Comparison of ENCODE assay signal across 8 cellular contexts in the genomic region with DNA sequence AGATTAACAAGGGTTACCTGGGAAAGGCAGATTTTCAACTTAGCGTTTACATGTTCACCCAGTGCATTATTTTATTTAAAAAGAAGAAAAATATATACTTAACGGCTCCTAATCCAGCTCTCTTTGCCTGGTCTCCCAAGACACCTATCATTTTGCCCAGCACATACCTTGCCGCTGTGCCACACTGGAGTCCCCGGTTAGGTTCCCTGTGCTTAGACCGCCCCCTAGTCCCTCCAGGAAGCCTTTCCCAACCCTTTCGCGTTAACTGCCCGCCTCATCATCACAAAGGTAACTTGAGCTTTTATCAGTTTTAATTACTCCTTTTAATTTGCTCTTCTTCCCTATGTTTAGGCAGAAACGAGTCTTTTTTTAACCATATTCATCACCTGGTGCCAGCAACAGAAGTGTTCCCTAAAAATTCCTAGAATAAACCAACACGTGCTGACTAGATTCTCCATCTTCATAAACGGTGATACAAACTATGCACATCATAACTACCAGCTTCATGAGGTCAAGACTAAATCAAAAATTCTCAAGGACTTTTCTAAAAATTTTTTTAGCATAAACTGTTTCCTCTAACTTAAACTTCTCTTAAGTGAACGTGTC. TPM values are rescaled to one million over a fixed set of nuclear protein-coding genes. Genes with fewer than 3 reads are reported as not detected.
DNase-seq lines count a peak whose midpoint lies in the region; ATAC-seq, FAIRE-seq and TF ChIP-seq lines count a peak whose summit lies in the region.

No MANE protein-coding gene starts in this region.

- H3K14ac ChIP-seq in H1 (ENCODE audit: insufficient read length): no peak overlapping the region

- H2AK5ac ChIP-seq in H1 (ENCODE audit: low read depth, low read length): no peak overlapping the region

- ATAC-seq in GM18909 (IDR thresholded peaks at IDR 0.05; ENCODE audit: poor library complexity, unreplicated experiment): peak; percentile 4
- no peak for ATAC-seq in HG03196 (IDR thresholded peaks at IDR 0.05; ENCODE audit: unreplicated experiment)

- peak overlapping the region; percentile 51 for H4K5ac ChIP-seq in H1 (ENCODE audit: insufficient read length, low read depth, low read length)

- no peaks in the 10 kb centered on the region for H4K20me1 ChIP-seq in OCI-LY1 (ENCODE audit: insufficient read depth, low read length)
- H4K20me1 ChIP-seq in H1 (replicated peaks in 1 of 2; ENCODE audit: control insufficient read depth in 1 of 2, insufficient read depth in 2 of 2, low read length in 2 of 2): no peaks in the 10 kb centered on the region

- peaks cover 20% of the 10 kb centered on the region; the same call in 1 of the 2 replicates for H3F3A ChIP-seq in OCI-LY1 (ENCODE audit: insufficient read depth, low read length)

- H2BK12ac ChIP-seq in H1 (ENCODE audit: low read depth, low read length): no peak overlapping the region

- H3K4me1 ChIP-seq in ACC112 (ENCODE audit: control insufficient read depth, insufficient read depth, low read length, unreplicated experiment): peaks cover 24% of the 10 kb centered on the region
- peaks cover 18% of the 10 kb centered on the region for H3K4me1 ChIP-seq in OCI-LY1 (ENCODE audit: insufficient read depth, low read length, severe bottlenecking)
- peaks cover 0 to 8% (median 3%) of the 10 kb centered on the region in 4 experiments; a peak in 4 of 7 replicates for H3K4me1 ChIP-seq in H1 (replicated peaks in 1 of 4; ENCODE audit: control insufficient read depth in 3 of 4, insufficient read depth in 4 of 4, low read length in 3 of 4)
- H3K4me1 ChIP-seq in mucosa of rectum (ENCODE audit: control insufficient read depth in 2 of 2, insufficient read depth in 2 of 2, low read length in 2 of 2): peaks cover 0 to 9% of the 10 kb centered on the region in 2 donors

- H3K23ac ChIP-seq in H1 (ENCODE audit: insufficient read length): no peak overlapping the region

- no peak overlapping the region for H2BK15ac ChIP-seq in H1 (ENCODE audit: low read length)

- no peak for DNase-seq in H1 (ENCODE audit: low read depth in 1 of 2, low spot score in 2 of 2)
- no peak for DNase-seq in SIG-M5 treated with dmso at 0.1 percent for 504 hours (lab: John Stamatoyannopoulos, UW; ENCODE audit: unreplicated experiment)
- no peak for DNase-seq in activated CD4-positive, CD25-positive, alpha-beta regulatory T cell (lab: John Stamatoyannopoulos, UW)

- no peak overlapping the region for H3K56ac ChIP-seq in H1 (replicated peaks; ENCODE audit: insufficient read length, low read depth, low read length)

- H3K9me2 ChIP-seq in OCI-LY1 (ENCODE audit: low read depth, low read length): no peaks in the 10 kb centered on the region

- WGBS in H1 (ENCODE audit: extremely low coverage in 1 of 2, insufficient coverage in 1 of 2, insufficient read length in 1 of 2, insufficient replicate concordance in 2 of 2, low coverage in 1 of 2, low lambda C conversion rate in 2 of 2, missing lambda C conversion rate in 1 of 2), 2 experiments: 57% methylated on average over 12 of the region's 12 CpGs; no CpG with 5 or more reads in 1 of the 2 experiments

- CTCF ChIA-PET in H1 (lab: Charles Lee; ENCODE audit: partially characterized antibody): interaction anchor here (0.8 to 1.2 kb wide), 6 partner anchors 16 to 182 kb away, joined by 3 to 6 read pairs (median 3); a partner anchor contains a TSS

- H3K9ac ChIP-seq in OCI-LY1 (ENCODE audit: low read length): peak overlapping the region; percentile 69
- H3K9ac ChIP-seq in H1 (replicated peaks in 1 of 4; ENCODE audit: extremely low read depth in 1 of 4, low read depth in 3 of 4, low read length in 3 of 4): no peak overlapping the region
- peak overlapping the region; percentile 80 to 95 for H3K9ac ChIP-seq in mucosa of rectum (ENCODE audit: low read depth in 1 of 2, low read length in 2 of 2)

- H2BK5ac ChIP-seq in H1 (ENCODE audit: low read depth, low read length): no peak overlapping the region

- no peak for TF ChIP-seq EP300 in H1 (IDR thresholded peaks at IDR 0.05; ENCODE audit: borderline replicate concordance in 1 of 2, low read depth in 2 of 2, low read length in 2 of 2)

- no peak overlapping the region for H4K8ac ChIP-seq in H1 (ENCODE audit: extremely low read depth, insufficient read depth, low read length)

- 0 out of 2 replicates have a peak, but pooled peaks cover 3% of the 10 kb centered on the region for H3K23me2 ChIP-seq in H1 (ENCODE audit: low read depth, low read length)

- H2AFZ ChIP-seq in ACC112 (ENCODE audit: low read length, unreplicated experiment) (peak overlapping the region; percentile 80), OCI-LY1 (ENCODE audit: low read length) (0 out of 2 replicates have a peak overlapping the region, but pooled peaks have one; percentile 23), H1 (ENCODE audit: low read length) (no peak overlapping the region)

- H2BK120ac ChIP-seq in H1 (replicated peaks; ENCODE audit: low read depth, low read length): no peak overlapping the region

- H3K9me3 ChIP-seq in OCI-LY1 (ENCODE audit: low read length) (no peaks in the 10 kb centered on the region), H1 (ENCODE audit: insufficient read depth in 2 of 2, low read depth in 1 of 2, low read length in 1 of 2) (no peaks in the 10 kb centered on the region), mucosa of rectum (ENCODE audit: control insufficient read depth in 2 of 2, low read length in 2 of 2) (no peaks in the 10 kb centered on the region)

- FAIRE-seq in H1 (lab: Jason Lieb, UNC): no peak

- no peak; a peak in 1 of 3 replicates for TF ChIP-seq POLR2A in H1 (IDR thresholded peaks at IDR 0.05; ENCODE audit: control extremely low read depth in 1 of 2, low read depth in 2 of 2, low read length in 2 of 2)

- H3K4me3 ChIP-seq in ACC112 (ENCODE audit: low read depth, low read length) (peak overlapping the region; percentile 74), OCI-LY1 (ENCODE audit: low read depth, low read length, poor library complexity, severe bottlenecking) (peak overlapping the region; percentile 64), H1 (ENCODE audit: extremely low read depth in 1 of 4, insufficient read depth in 2 of 4, low read depth in 3 of 4, low read length in 4 of 4) (peak overlapping the region; percentile 37 to 61 (median 44); a peak in 7 of 8 replicates), mucosa of rectum (ENCODE audit: low read length in 2 of 2) (peak overlapping the region; percentile 82 to 88)

- H3K79me1 ChIP-seq in H1 (ENCODE audit: low read depth, low read length): no peaks in the 10 kb centered on the region

- POLR2A ChIA-PET in H1 (lab: Charles Lee; ENCODE audit: partially characterized antibody): interaction anchor here (0.7 to 5.7 kb wide), 14 partner anchors 10 to 68 kb away, joined by 3 to 78 read pairs (median 4); a partner anchor contains a TSS

- no peak overlapping the region for H3K4ac ChIP-seq in H1 (replicated peaks; ENCODE audit: insufficient read length, low read depth, low read length)

- H3K18ac ChIP-seq in H1 (ENCODE audit: extremely low read depth, low read length): no peak overlapping the region

- H3K27ac ChIP-seq in ACC112 (ENCODE audit: low read depth, low read length): peak overlapping the region; percentile 76
- peak overlapping the region; percentile 73 for H3K27ac ChIP-seq in OCI-LY1 (ENCODE audit: low read depth, low read length, poor library complexity, severe bottlenecking)
- H3K27ac ChIP-seq in H1 (ENCODE audit: low read depth, low read length): no peak overlapping the region
- peak overlapping the region; percentile 85 to 91 for H3K27ac ChIP-seq in mucosa of rectum (ENCODE audit: low read depth in 2 of 2, low read length in 2 of 2)

- no peak overlapping the region for H2BK20ac ChIP-seq in H1 (ENCODE audit: low read length)

- H3K79me2 ChIP-seq in ACC112 (ENCODE audit: control insufficient read depth, insufficient read depth, low read length, unreplicated experiment): no peaks in the 10 kb centered on the region
- H3K79me2 ChIP-seq in OCI-LY1 (ENCODE audit: insufficient read depth, low read length): no peaks in the 10 kb centered on the region
- H3K79me2 ChIP-seq in H1 (ENCODE audit: control insufficient read depth in 1 of 2, insufficient read depth in 2 of 2, low read length in 2 of 2): no peaks in the 10 kb centered on the region

- TF ChIP-seq RAD21 in H1 (IDR thresholded peaks at IDR 0.05 in 1 of 2, conservative IDR thresholded peaks at IDR 0.05 in 1 of 2; ENCODE audit: low read depth in 2 of 2, low read length in 2 of 2): peak; percentile 46

- H3K36me3 ChIP-seq in ACC112 (ENCODE audit: insufficient read depth, low read length) (peaks cover 8% of the 10 kb centered on the region), OCI-LY1 (ENCODE audit: insufficient read depth, low read length) (peaks cover 37% of the 10 kb centered on the region), H1 (ENCODE audit: control insufficient read depth in 2 of 4, insufficient read depth in 4 of 4, low read length in 3 of 4) (peaks cover 0 to 17% (median 11%) of the 10 kb centered on the region in 4 experiments; a peak in 7 of 8 replicates), mucosa of rectum (ENCODE audit: control insufficient read depth in 2 of 2, insufficient read depth in 2 of 2, low read length in 2 of 2) (peaks cover 21 to 33% of the 10 kb centered on the region in 2 donors)

- no peaks in the 10 kb centered on the region for H3K27me3 ChIP-seq in ACC112 (ENCODE audit: insufficient read depth, low read length)
- H3K27me3 ChIP-seq in OCI-LY1 (ENCODE audit: insufficient read depth, low read length): no peaks in the 10 kb centered on the region
- H3K27me3 ChIP-seq in H1 (replicated peaks in 1 of 4; ENCODE audit: control insufficient read depth in 3 of 4, extremely low read depth in 1 of 4, insufficient read depth in 3 of 4, low read length in 3 of 4): no peaks in the 10 kb centered on the region
- no peaks in the 10 kb centered on the region for H3K27me3 ChIP-seq in mucosa of rectum (ENCODE audit: control insufficient read depth in 2 of 2, insufficient read depth in 2 of 2, low read length in 2 of 2)

- peak; percentile 23; the same call in 1 of the 2 replicates for TF ChIP-seq CTCF in OCI-LY1 (IDR thresholded peaks at IDR 0.05; ENCODE audit: low read length)
- TF ChIP-seq CTCF in H1 (IDR thresholded peaks at IDR 0.05; ENCODE audit: control extremely low read depth in 1 of 3, insufficient read depth in 1 of 3, low read depth in 1 of 3, low read length in 3 of 3): peak in 2 of 3 experiments; percentile 45 to 47; a peak in 2 of 4 replicates

- H4K91ac ChIP-seq in H1 (replicated peaks; ENCODE audit: insufficient read length, low read length): no peak overlapping the region

- H3K4me2 ChIP-seq in OCI-LY1 (ENCODE audit: low read length) (peak overlapping the region; percentile 75), H1 (ENCODE audit: insufficient read depth in 1 of 2, low read depth in 2 of 2, low read length in 2 of 2) (peak overlapping the region; percentile 71 to 81)

RNA-seq across cellular contexts. Expression of a gene that starts 19.7 kb away (rescaled TPM):
- 159 and 169 TPM in 2 replicates for total RNA-seq in H1 (2021; fragmentation: NEBNext Ultra II Directional; extraction: Animal tissue kit (Norgen Biotek cat#: 25700))
- 26.4 and 54.4 TPM in 2 replicates for polyA plus RNA-seq in H1 (2011; rRNA removed)
- polyA plus RNA-seq in H1 (2011; cell fraction: cytosol; rRNA removed): 71.6 TPM
- 19.5 TPM for polyA plus RNA-seq in H1 (2011; cell fraction: nucleus; rRNA removed)
- polyA plus RNA-seq in H1 (2012, experiment 1 of 2): 107 to 156 TPM (median 119 TPM) in 4 replicates
- polyA plus RNA-seq in H1 (2012, experiment 2 of 2): 16.9 TPM
- 109 TPM for polyA plus RNA-seq in H1 (2013, experiment 1 of 2)
- 112 TPM for polyA plus RNA-seq in H1 (2013, experiment 2 of 2)
- 60.3 and 63.9 TPM in 2 replicates for polyA minus RNA-seq in H1 (2011; rRNA and poly(A)+ RNA removed)
- 68.3 TPM for polyA minus RNA-seq in H1 (2011; cell fraction: cytosol; rRNA and poly(A)+ RNA removed)
- polyA minus RNA-seq in H1 (2011; cell fraction: nucleus; rRNA and poly(A)+ RNA removed): 45.2 TPM

RNA-seq across cellular contexts. Expression of a gene that starts 31.7 kb away (rescaled TPM):
- total RNA-seq in H1 (2021; fragmentation: NEBNext Ultra II Directional; extraction: Animal tissue kit (Norgen Biotek cat#: 25700)): 25.2 and 26.0 TPM in 2 replicates
- polyA plus RNA-seq in H1 (2011; rRNA removed): 6.5 and 8.4 TPM in 2 replicates
- 10.7 TPM for polyA plus RNA-seq in H1 (2011; cell fraction: cytosol; rRNA removed)
- polyA plus RNA-seq in H1 (2011; cell fraction: nucleus; rRNA removed): 4.8 TPM
- 15.7 to 24.6 TPM (median 17.7 TPM) in 4 replicates for polyA plus RNA-seq in H1 (2012, experiment 1 of 2)
- polyA plus RNA-seq in H1 (2012, experiment 2 of 2): 2.2 TPM
- 11.1 TPM for polyA plus RNA-seq in H1 (2013, experiment 1 of 2)
- polyA plus RNA-seq in H1 (2013, experiment 2 of 2): 11.1 TPM
- polyA minus RNA-seq in H1 (2011; rRNA and poly(A)+ RNA removed): 23.3 and 27.1 TPM in 2 replicates
- 14.6 TPM for polyA minus RNA-seq in H1 (2011; cell fraction: cytosol; rRNA and poly(A)+ RNA removed)
- polyA minus RNA-seq in H1 (2011; cell fraction: nucleus; rRNA and poly(A)+ RNA removed): 8.9 TPM

RNA-seq across cellular contexts. Expression of a gene that starts 43.4 kb away (rescaled TPM):
- total RNA-seq in H1 (2021; fragmentation: NEBNext Ultra II Directional; extraction: Animal tissue kit (Norgen Biotek cat#: 25700)): 40.7 and 41.0 TPM in 2 replicates
- polyA plus RNA-seq in H1 (2011; rRNA removed): 19.7 and 29.9 TPM in 2 replicates
- 41.5 TPM for polyA plus RNA-seq in H1 (2011; cell fraction: cytosol; rRNA removed)
- 22.4 TPM for polyA plus RNA-seq in H1 (2011; cell fraction: nucleus; rRNA removed)
- 42.1 to 53.9 TPM (median 48.2 TPM) in 4 replicates for polyA plus RNA-seq in H1 (2012, experiment 1 of 2)
- polyA plus RNA-seq in H1 (2012, experiment 2 of 2): 14.4 TPM
- polyA plus RNA-seq in H1 (2013, experiment 1 of 2): 31.5 TPM
- 29.1 TPM for polyA plus RNA-seq in H1 (2013, experiment 2 of 2)
- 24.0 and 24.2 TPM in 2 replicates for polyA minus RNA-seq in H1 (2011; rRNA and poly(A)+ RNA removed)
- 23.4 TPM for polyA minus RNA-seq in H1 (2011; cell fraction: cytosol; rRNA and poly(A)+ RNA removed)
- polyA minus RNA-seq in H1 (2011; cell fraction: nucleus; rRNA and poly(A)+ RNA removed): 39.8 TPM

Comparison
In these comparisons a context has a peak if more than half of its experiments do, and no peak if none do; other contexts are left out.
1. H3K9ac ChIP-seq: peak in OCI-LY1 (single experiment) and mucosa of rectum (2 of 2); none in H1 (0 of 4).
2. Peak in every context shown above with its lines, with median percentiles within 50 percentile points of each other: H3K4me3 ChIP-seq.